In genomic region chr14:31207746-31208545, GRCh38 we compare ENCODE assay signal across 8 cellular contexts. TPM values are rescaled to one million over a fixed set of nuclear protein-coding genes. Genes with fewer than 3 reads are reported as not detected.
DNase-seq lines count a peak whose midpoint lies in the region; ATAC-seq, FAIRE-seq and TF ChIP-seq lines count a peak whose summit lies in the region.

Gene HECTD1, minus strand, starts transcription at chr14:31207793. Its CDS starts 1,857 bp downstream, at chr14:31205936.

- peak; percentile 95 for FAIRE-seq in GM19239 (lab: Jason Lieb, UNC)

- H3K27me3 ChIP-seq in BLaER1 treated with 17β-estradiol and CSF1 and Interleukin-3, amounts not matched to agents 10 nM and 100 nM: no peaks in the 10 kb centered on the region
- H3K27me3 ChIP-seq in left lung: no peaks in the 10 kb centered on the region

- H4K20me1 ChIP-seq in BLaER1 treated with 17β-estradiol and CSF1 and Interleukin-3, amounts not matched to agents 10 nM and 100 nM: peaks cover 22 to 41% (median 35%) of the 10 kb centered on the region in 11 experiments; a peak in 20 of 22 replicates

- H3K4me3 ChIP-seq in BLaER1 treated with 17β-estradiol and CSF1 and Interleukin-3, amounts not matched to agents 10 nM and 100 nM: peak within 1 kb of the TSS; percentile 72 to 96 (median 94)
- H3K4me3 ChIP-seq in coronary artery (peak within 1 kb of the TSS; percentile 83), left lung (peak within 1 kb of the TSS; percentile 79 to 81)

- H3K27ac ChIP-seq in BLaER1 treated with 17β-estradiol and CSF1 and Interleukin-3, amounts not matched to agents 10 nM and 100 nM: peak within 1 kb of the TSS; percentile 97 to 100 (median 99)
- H3K27ac ChIP-seq in coronary artery (peak within 1 kb of the TSS; percentile 91 to 92), left lung (peak within 1 kb of the TSS; percentile 99 to 100)

- DNase-seq in GM19239 (ENCODE audit: insufficient read length, low spot score) (peak; percentile 74), NCI-H524 (lab: John Stamatoyannopoulos, UW) (peak; percentile 94 to 95), coronary artery (ENCODE audit: low spot score) (no peak), left lung (peak; percentile 92 to 98)
- peak; percentile 91 for DNase-seq in activated CD4-positive, alpha-beta T cell treated with anti-CD3 and anti-CD28 coated beads for 48 hours
- peak; percentile 84 to 86 for DNase-seq in stimulated activated CD4-positive, alpha-beta T cell treated with anti-CD3 and anti-CD28 coated beads, Interleukin-2, amount 100 ng/mL, for 48 hours

- peaks cover 6 to 25% (median 14%) of the 10 kb centered on the region in 11 experiments; a peak in 21 of 22 replicates for H3K36me3 ChIP-seq in BLaER1 treated with 17β-estradiol and CSF1 and Interleukin-3, amounts not matched to agents 10 nM and 100 nM
- peaks cover 0 to 12% of the 10 kb centered on the region in 2 donors for H3K36me3 ChIP-seq in left lung

- H3K4me1 ChIP-seq in BLaER1 treated with 17β-estradiol and CSF1 and Interleukin-3, amounts not matched to agents 10 nM and 100 nM: peaks cover 13 to 27% (median 23%) of the 10 kb centered on the region in 10 experiments
- H3K4me1 ChIP-seq in left lung: peaks cover 13 to 31% of the 10 kb centered on the region in 2 donors

- TF ChIP-seq CTCF in coronary artery (IDR thresholded peaks at IDR 0.05): peak; percentile 91
- peak; percentile 82 to 92 for TF ChIP-seq CTCF in left lung (IDR thresholded peaks at IDR 0.05)

- peak within 1 kb of the TSS; percentile 95 to 100 (median 100) for H3K9ac ChIP-seq in BLaER1 treated with 17β-estradiol and CSF1 and Interleukin-3, amounts not matched to agents 10 nM and 100 nM

- peaks cover 0 to 5% (median 0%) of the 10 kb centered on the region in 11 experiments; a peak in 2 of 22 replicates for H3K9me3 ChIP-seq in BLaER1 treated with 17β-estradiol and CSF1 and Interleukin-3, amounts not matched to agents 10 nM and 100 nM (replicated peaks in 1 of 11)
- H3K9me3 ChIP-seq in left lung: no peaks in the 10 kb centered on the region

- ATAC-seq in HG03442 (IDR thresholded peaks at IDR 0.05; ENCODE audit: unreplicated experiment) (peak; percentile 74), left lung (peak; percentile 94)

- H3K4me2 ChIP-seq in BLaER1 treated with 17β-estradiol and CSF1 and Interleukin-3, amounts not matched to agents 10 nM and 100 nM: peak within 1 kb of the TSS; percentile 73 to 99 (median 89)

- intact Hi-C loops in left lung (cut with DNase I): no loop called here

RNA-seq across cellular contexts. Expression of gene HECTD1, which starts in this region (rescaled TPM):
- 100 to 1,000 TPM; 160 to 165 TPM for total RNA-seq in left lung
